In genomic region chr14:52951730-52952481, GRCh38 we compare ENCODE assay signal across 8 cellular contexts. TPM values are rescaled to one million over a fixed set of nuclear protein-coding genes. Genes with fewer than 3 reads are reported as not detected.
A peak's percentile ranks its signal among the peaks of the same experiment; 100 is the strongest.
DNase-seq lines count a peak whose midpoint lies in the region; ATAC-seq and TF ChIP-seq lines count a peak whose summit lies in the region.

No MANE protein-coding gene starts in this region.

- ATAC-seq in HG02884 (IDR thresholded peaks at IDR 0.05; ENCODE audit: unreplicated experiment) (no peak), HG02970 (IDR thresholded peaks at IDR 0.05; ENCODE audit: low FRiP score, unreplicated experiment) (no peak)

- no peak for DNase-seq in BJ (ENCODE audit: low read depth)
- peak; percentile 58 for DNase-seq in GM20000 (ENCODE audit: low spot score)
- DNase-seq in RPMI8226 = peak; percentile 12
- no peak for DNase-seq in coronary artery (ENCODE audit: low spot score)
- DNase-seq in left kidney (ENCODE audit: low read depth, low spot score) = peak; percentile 92

- no peaks in the 10 kb centered on the region for H3K36me3 ChIP-seq in BJ (ENCODE audit: control insufficient read depth, insufficient read depth, low read length)
- H3K36me3 ChIP-seq in subcutaneous abdominal adipose tissue (ENCODE audit: control insufficient read depth in 5 of 5, insufficient read depth in 5 of 5, low read length in 5 of 5) = peaks cover 0 to 8% (median 2%) of the 10 kb centered on the region in 5 donors

- POLR2A ChIA-PET in BJ (lab: Charles Lee) = no interaction called here

- TF ChIP-seq CTCF in BJ (IDR thresholded peaks at IDR 0.05; ENCODE audit: insufficient read depth, low read depth, low read length) (peak; percentile 67), GM20000 (IDR thresholded peaks at IDR 0.05; ENCODE audit: extremely low read depth, missing control alignments) (no peak), coronary artery (IDR thresholded peaks at IDR 0.05) (no peak)

- CTCF ChIA-PET in BJ (lab: Yijun Ruan, JAX) = interaction anchor here (0.6 to 2.7 kb wide), 8 partner anchors 9 to 127 kb away, joined by 4 to 14 read pairs (median 5); no protein-coding TSS in a partner anchor

- H3K9ac ChIP-seq in subcutaneous abdominal adipose tissue (ENCODE audit: low read length in 5 of 5) = peak overlapping the region; percentile 73 to 91 (median 82)

- peaks cover 3 to 48% (median 37%) of the 10 kb centered on the region in 5 donors for H3K4me1 ChIP-seq in subcutaneous abdominal adipose tissue (ENCODE audit: control insufficient read depth in 5 of 5, insufficient read depth in 5 of 5, low read length in 5 of 5)

- H3K27me3 ChIP-seq in BJ (ENCODE audit: control insufficient read depth, insufficient read depth, low read length) = no peaks in the 10 kb centered on the region
- H3K27me3 ChIP-seq in subcutaneous abdominal adipose tissue (ENCODE audit: control insufficient read depth in 5 of 5, insufficient read depth in 4 of 5, low read length in 5 of 5) = no peaks in the 10 kb centered on the region

- H3K27ac ChIP-seq in coronary artery = peak overlapping the region; percentile 94 to 100
- peak overlapping the region; percentile 98 for H3K27ac ChIP-seq in subcutaneous abdominal adipose tissue (ENCODE audit: low read depth, low read length)

- peak overlapping the region; percentile 84 for H3K4me3 ChIP-seq in BJ (ENCODE audit: low read depth, low read length)
- peak overlapping the region; percentile 98 for H3K4me3 ChIP-seq in coronary artery
- peak overlapping the region; percentile 72 to 79 (median 78) for H3K4me3 ChIP-seq in subcutaneous abdominal adipose tissue (ENCODE audit: low read depth in 1 of 5, low read length in 5 of 5)

- H3K9me3 ChIP-seq in subcutaneous abdominal adipose tissue (ENCODE audit: control insufficient read depth in 5 of 5, low read length in 5 of 5) = no peaks in the 10 kb centered on the region

RNA-seq across cellular contexts. Expression of gene FERMT2, which starts 1.1 kb away (rescaled TPM):
- 275 and 393 TPM in 2 replicates for polyA plus RNA-seq in BJ (2011; rRNA removed)
- polyA minus RNA-seq in BJ (2011; rRNA and poly(A)+ RNA removed) = 102 and 103 TPM in 2 replicates

Comparison
In these comparisons a context has a peak if more than half of its experiments do, and no peak if none do; other contexts are left out.
1. DNase-seq: peak in GM20000 (single experiment), RPMI8226 (single experiment) and left kidney (single experiment); none in BJ (single experiment) and coronary artery (single experiment).
2. Peak in every context shown above with its lines, with median percentiles within 50 percentile points of each other: H3K4me3 ChIP-seq.